ENCODE assay signal across 23 cellular contexts in the genomic region with DNA sequence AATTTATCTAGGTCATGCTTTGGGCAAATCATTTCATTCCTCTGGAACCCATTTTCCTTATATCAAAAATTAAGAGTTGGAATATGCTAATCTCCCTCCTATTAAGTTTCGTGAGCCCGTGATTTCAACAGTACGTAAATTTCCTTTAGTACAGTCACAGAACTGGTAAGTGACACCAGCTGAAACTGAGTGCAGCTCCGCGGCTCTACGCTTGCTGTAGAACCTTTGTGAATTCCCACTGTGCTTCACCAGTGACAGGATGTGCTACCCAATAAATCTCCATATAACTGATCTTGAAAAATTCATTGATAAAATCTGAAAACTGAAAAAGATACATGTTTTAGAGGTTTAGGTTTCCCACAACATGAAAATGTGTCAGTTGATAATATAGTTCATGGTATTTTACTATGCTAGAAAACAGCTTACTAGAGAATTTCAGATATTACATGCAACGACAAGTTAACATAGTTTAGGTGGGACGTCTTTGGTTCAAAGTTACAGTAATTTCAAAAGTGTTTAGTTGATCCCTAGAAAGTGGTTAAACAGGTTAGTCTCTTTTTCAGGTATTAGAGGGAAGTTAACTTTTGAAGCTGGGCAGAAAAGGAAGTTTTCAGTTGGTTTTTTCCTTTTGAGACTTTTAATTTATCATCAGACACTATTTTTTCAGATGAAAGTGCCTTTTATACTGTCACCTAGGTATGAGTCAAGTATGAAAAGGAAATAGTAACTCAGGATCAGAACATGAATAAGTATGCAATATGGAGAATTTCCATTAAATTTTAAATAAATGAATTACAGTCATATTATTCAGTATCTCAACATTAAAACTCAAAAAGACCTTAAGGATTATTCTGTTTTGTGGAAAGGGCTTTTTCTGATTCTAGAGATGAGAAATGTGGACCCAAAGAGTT. TPM values are rescaled to one million over a fixed set of nuclear protein-coding genes. Genes with fewer than 3 reads are reported as not detected.
DNase-seq lines count a peak whose midpoint lies in the region; ATAC-seq, FAIRE-seq and TF ChIP-seq lines count a peak whose summit lies in the region.
"Had no signal": no experiment of that assay in that cellular context is flagged by ENCODE, and none has a peak within 500 bp of the region (broad histone marks: within the 10 kb centered on the region; RNA-seq: fewer than 3 reads in every experiment).

No MANE protein-coding gene starts in this region.

- H3K9me3 Mint-ChIP-seq in Calu3 (ENCODE audit: low read depth, unreplicated experiment) = no peaks in the 10 kb centered on the region
- no peaks in the 10 kb centered on the region for H3K9me3 Mint-ChIP-seq in T-helper 2 cell treated with Interferon-gamma antibody and Interleukin-4, amounts not matched to agents 5 μg/mL and 100 μg/mL, for 36 hours
- no peaks in the 10 kb centered on the region for H3K9me3 Mint-ChIP-seq in activated naive CD4-positive, alpha-beta T cell treated with anti-CD3 and anti-CD28 coated beads for 36 hours
- H3K9me3 Mint-ChIP-seq: activated naive CD8-positive, alpha-beta T cell treated with anti-CD3 and anti-CD28 coated beads, Interleukin-2, amount 10 ng/mL, durations not matched to agents 7 days and 5 days; neural progenitor cell; stimulated activated memory B cell treated with anti-CD40 and anti-IgM and Interleukin-4, amounts not matched to agents 10 μg/mL and 1 μg/mL and 100 μg/mL, for 72 hours; T-cell had no signal

- no peaks in the 10 kb centered on the region for H3K27me3 Mint-ChIP-seq in Calu3 (ENCODE audit: unreplicated experiment)
- H3K27me3 Mint-ChIP-seq in T-helper 2 cell treated with Interferon-gamma antibody and Interleukin-4, amounts not matched to agents 5 μg/mL and 100 μg/mL, for 36 hours (ENCODE audit: low read depth) = peaks cover 4% of the 10 kb centered on the region
- H3K27me3 Mint-ChIP-seq in activated naive CD4-positive, alpha-beta T cell treated with anti-CD3 and anti-CD28 coated beads for 36 hours (ENCODE audit: low read depth) = peaks cover 8% of the 10 kb centered on the region

- TF ChIP-seq CTCF in Calu3 (IDR thresholded peaks at IDR 0.05; ENCODE audit: unreplicated experiment) = no peak

- H3K4me1 Mint-ChIP-seq in Calu3 (ENCODE audit: low read depth, unreplicated experiment) = peaks cover 58% of the 10 kb centered on the region
- peaks cover 7% of the 10 kb centered on the region for H3K4me1 Mint-ChIP-seq in T-helper 2 cell treated with Interferon-gamma antibody and Interleukin-4, amounts not matched to agents 5 μg/mL and 100 μg/mL, for 36 hours (ENCODE audit: low read depth)
- peaks cover 10% of the 10 kb centered on the region for H3K4me1 Mint-ChIP-seq in activated naive CD4-positive, alpha-beta T cell treated with anti-CD3 and anti-CD28 coated beads for 36 hours (ENCODE audit: low read depth)
- H3K4me1 Mint-ChIP-seq: activated naive CD8-positive, alpha-beta T cell treated with anti-CD3 and anti-CD28 coated beads, Interleukin-2, amount 10 ng/mL, durations not matched to agents 7 days and 5 days; neural progenitor cell; stimulated activated memory B cell treated with anti-CD40 and anti-IgM and Interleukin-4, amounts not matched to agents 10 μg/mL and 1 μg/mL and 100 μg/mL, for 72 hours had no signal

- no peak for DNase-seq in activated CD4-positive, CD25-positive, alpha-beta regulatory T cell (lab: John Stamatoyannopoulos, UW)
- no peak for DNase-seq in Calu3
- DNase-seq in T-helper 2 cell treated with Interferon-gamma antibody and Interleukin-4, amounts not matched to agents 5 μg/mL and 100 μg/mL, for 36 hours (ENCODE audit: low spot score) = peak; percentile 24
- DNase-seq in activated naive CD4-positive, alpha-beta T cell treated with anti-CD3 and anti-CD28 coated beads for 36 hours = no peak
- no peak for DNase-seq in posterior vena cava (ENCODE audit: low spot score)
- DNase-seq in HT-29 (ENCODE audit: low spot score) = no peak
- DNase-seq: 8988T; activated naive CD8-positive, alpha-beta T cell treated with anti-CD3 and anti-CD28 coated beads, Interleukin-2, amount 10 ng/mL, durations not matched to agents 7 days and 5 days; effector CD4-positive, alpha-beta T cell; NCI-H1092; NCI-H2029; NCI-H345; NCI-H82; posterior cingulate gyrus; SIG-M5; T-cell had no signal

- intact Hi-C loops in Calu3 (cut with micrococcal nuclease; ENCODE audit: unreplicated experiment) = no loop called here
- intact Hi-C loops in activated naive CD4-positive, alpha-beta T cell treated with anti-CD3 and anti-CD28 coated beads for 36 hours (cut with micrococcal nuclease) = loop anchor here (5.0 kb wide), 2 partner anchors 136 to 154 kb away; partner anchors contain the start of gene TSEN2
- intact Hi-C loops in posterior vena cava (cut with DNase I) = no loop called here

- BruUV-seq in Calu3 (replicated peaks; lab: Mats Ljungman, UMichigan) = no TSS peak

- peaks cover 31% of the 10 kb centered on the region for H3K36me3 Mint-ChIP-seq in Calu3 (ENCODE audit: insufficient read depth, unreplicated experiment)
- no peaks in the 10 kb centered on the region for H3K36me3 Mint-ChIP-seq in T-helper 2 cell treated with Interferon-gamma antibody and Interleukin-4, amounts not matched to agents 5 μg/mL and 100 μg/mL, for 36 hours (ENCODE audit: low read depth)
- H3K36me3 Mint-ChIP-seq in activated naive CD4-positive, alpha-beta T cell treated with anti-CD3 and anti-CD28 coated beads for 36 hours (ENCODE audit: low read depth) = no peaks in the 10 kb centered on the region
- H3K36me3 Mint-ChIP-seq: activated naive CD8-positive, alpha-beta T cell treated with anti-CD3 and anti-CD28 coated beads, Interleukin-2, amount 10 ng/mL, durations not matched to agents 7 days and 5 days; neural progenitor cell; stimulated activated memory B cell treated with anti-CD40 and anti-IgM and Interleukin-4, amounts not matched to agents 10 μg/mL and 1 μg/mL and 100 μg/mL, for 72 hours; T-cell had no signal

- H3K27ac Mint-ChIP-seq in Calu3 (ENCODE audit: unreplicated experiment) = peak overlapping the region; percentile 73
- H3K27ac Mint-ChIP-seq in T-helper 2 cell treated with Interferon-gamma antibody and Interleukin-4, amounts not matched to agents 5 μg/mL and 100 μg/mL, for 36 hours = peak overlapping the region; percentile 59
- H3K27ac Mint-ChIP-seq in activated naive CD4-positive, alpha-beta T cell treated with anti-CD3 and anti-CD28 coated beads for 36 hours = no peak overlapping the region
- H3K27ac Mint-ChIP-seq: activated naive CD8-positive, alpha-beta T cell treated with anti-CD3 and anti-CD28 coated beads, Interleukin-2, amount 10 ng/mL, durations not matched to agents 7 days and 5 days; neural progenitor cell; stimulated activated memory B cell treated with anti-CD40 and anti-IgM and Interleukin-4, amounts not matched to agents 10 μg/mL and 1 μg/mL and 100 μg/mL, for 72 hours; T-cell had no signal

- CTCF ChIA-PET in Calu3 (lab: Charles Lee) = no interaction called here
- CTCF ChIA-PET in activated naive CD4-positive, alpha-beta T cell treated with anti-CD3 and anti-CD28 coated beads for 36 hours (lab: Charles Lee) = interaction anchor here (0.8 to 1.4 kb wide), 2 partner anchors 9 to 211 kb away, joined by 3 read pairs; no protein-coding TSS in a partner anchor

- FAIRE-seq in islet of Langerhans (lab: Jason Lieb, UNC) = peak; percentile 30
- FAIRE-seq: HepG2 had no signal

- peak; percentile 20 to 28 for ATAC-seq in activated CD4-positive, CD25-positive, alpha-beta regulatory T cell treated with anti-CD3 and anti-CD28 coated beads, Interleukin-2, amount 50 U/mL, for 24 hours
- ATAC-seq: HepG2; sciatic nerve; stimulated activated memory B cell treated with anti-CD40 and anti-IgM and Interleukin-4, amounts not matched to agents 10 μg/mL and 1 μg/mL and 100 μg/mL, for 72 hours; T-cell had no signal

- H3K4me3 Mint-ChIP-seq in Calu3 (ENCODE audit: low read depth, unreplicated experiment) = no peak overlapping the region
- H3K4me3 Mint-ChIP-seq in T-helper 2 cell treated with Interferon-gamma antibody and Interleukin-4, amounts not matched to agents 5 μg/mL and 100 μg/mL, for 36 hours = peak overlapping the region; percentile 47
- no peak overlapping the region for H3K4me3 Mint-ChIP-seq in activated naive CD4-positive, alpha-beta T cell treated with anti-CD3 and anti-CD28 coated beads for 36 hours
- H3K4me3 Mint-ChIP-seq: activated naive CD8-positive, alpha-beta T cell treated with anti-CD3 and anti-CD28 coated beads, Interleukin-2, amount 10 ng/mL, durations not matched to agents 7 days and 5 days; neural progenitor cell; stimulated activated memory B cell treated with anti-CD40 and anti-IgM and Interleukin-4, amounts not matched to agents 10 μg/mL and 1 μg/mL and 100 μg/mL, for 72 hours; T-cell had no signal

RNA-seq across cellular contexts. Expression of gene PPARG, which starts 57.0 kb away (rescaled TPM):
- total RNA-seq in Calu3 (2022) (81.5 and 85.8 TPM in 2 replicates), posterior vena cava (10 to 100 TPM; 11.2 to 15.4 TPM)
- total RNA-seq in activated naive CD4-positive, alpha-beta T cell treated with anti-CD3 and anti-CD28 coated beads for 36 hours = under 1 TPM in 1 of 2 experiments, not detected in 1; 0.20 TPM
- 60.2 and 64.8 TPM in 2 replicates for total RNA-seq in HT-29 (2014; rRNA removed; shearing (Covaris generic))
- total RNA-seq: OCI-LY7 had no signal

Comparison
In these comparisons a context has a peak if more than half of its experiments do, and no peak if none do; other contexts are left out.
1. RNA of gene PPARG, which starts 57.0 kb away (total RNA-seq): 81.5 to 85.8 TPM in Calu3, 60.2 to 64.8 TPM in HT-29 and 11.2 to 15.4 TPM in posterior vena cava; 0.20 TPM in activated naive CD4-positive, alpha-beta T cell treated with anti-CD3 and anti-CD28 coated beads for 36 hours; every median in the first group is over 10 times any median in the second.